ENCODE assay signal across 13 cellular contexts in genomic region chr9:121363586-121363961, GRCh38. TPM values are rescaled to one million over a fixed set of nuclear protein-coding genes. Genes with fewer than 3 reads are reported as not detected.
DNase-seq lines count a peak whose midpoint lies in the region; ATAC-seq and TF ChIP-seq lines count a peak whose summit lies in the region.
"Had no signal": no experiment of that assay in that cellular context is flagged by ENCODE, and none has a peak within 500 bp of the region (broad histone marks: within the 10 kb centered on the region; RNA-seq: fewer than 3 reads in every experiment).

No MANE protein-coding gene starts in this region.

- H3K4me3 Mint-ChIP-seq in chondrocyte (ENCODE audit: unreplicated experiment): no peak overlapping the region
- H3K4me3 Mint-ChIP-seq in GM23338: no peak overlapping the region
- H3K4me3 Mint-ChIP-seq: activated naive CD8-positive, alpha-beta T cell had no signal

- DNase-seq in NB4 (ENCODE audit: low read depth): peak; percentile 26
- DNase-seq in chondrocyte (ENCODE audit: low spot score): no peak
- peak; percentile 26 to 51 for DNase-seq in lung microvascular endothelial cell (ENCODE audit: low read depth in 2 of 2)
- no peak for DNase-seq in stomach
- DNase-seq in GM23338 (ENCODE audit: low spot score): no peak
- no peak for DNase-seq in D341Med (ENCODE audit: low spot score)
- no peak for DNase-seq in stimulated activated naive CD4-positive, alpha-beta T cell (lab: John Stamatoyannopoulos, UW)
- DNase-seq: activated CD4-positive, alpha-beta T cell treated with anti-CD3 and anti-CD28 coated beads, Interleukin-2, amount 50 U/mL, for 1 hour; Calu3; NCI-H1105 treated with DMSO at 0.1 percent for 48 hours; NCI-H748 treated with DMSO at 0.1 percent for 48 hours had no signal

- H3K4me2 ChIP-seq in GM23338: no peak overlapping the region

- H3K4me3 ChIP-seq in NB4 (ENCODE audit: low read depth, low read length): no peak overlapping the region
- H3K4me3 ChIP-seq in stomach: peak overlapping the region in 2 of 4 donors; percentile 1 to 72
- no peak overlapping the region for H3K4me3 ChIP-seq in GM23338

- H3K79me2 ChIP-seq in GM23338 (replicated peaks; ENCODE audit: insufficient read depth): peaks cover 21% of the 10 kb centered on the region

- intact Hi-C loops in stomach (cut with DNase I; ENCODE audit: low total_unique reads): no loop called here

- H3K27me3 ChIP-seq in stomach (no peaks in the 10 kb centered on the region), GM23338 (ENCODE audit: insufficient read depth) (no peaks in the 10 kb centered on the region; the same call in 1 of the 2 replicates)

- TF ChIP-seq CTCF in NB4 (IDR thresholded peaks at IDR 0.05; ENCODE audit: low read depth, low read length) (no peak), chondrocyte (IDR thresholded peaks at IDR 0.05) (no peak), stomach (IDR thresholded peaks at IDR 0.05) (no peak), GM23338 (conservative IDR thresholded peaks at IDR 0.05; ENCODE audit: low read depth in 2 of 2) (no peak)

- H3K27ac ChIP-seq in stomach: peak overlapping the region in 4 of 5 donors; percentile 71 to 95 (median 88)
- no peak overlapping the region for H3K27ac ChIP-seq in GM23338 (ENCODE audit: low read depth)

- peaks cover 31 to 99% (median 74%) of the 10 kb centered on the region in 4 donors for H3K4me1 ChIP-seq in stomach
- peaks cover 15% of the 10 kb centered on the region for H3K4me1 ChIP-seq in GM23338 (ENCODE audit: insufficient read depth)

- H3K36me3 ChIP-seq in stomach (no peaks in the 10 kb centered on the region), GM23338 (ENCODE audit: insufficient read depth) (no peaks in the 10 kb centered on the region)

- WGBS in stomach, 5 donors: 34 to 61% (median 55%) methylated on average over 1 of the region's 1 CpG

- no peak for TF ChIP-seq EP300 in stomach (IDR thresholded peaks at IDR 0.05)

- no peaks in the 10 kb centered on the region for H3K9me2 ChIP-seq in GM23338 (ENCODE audit: insufficient read depth)

- H3K9me3 Mint-ChIP-seq in chondrocyte (ENCODE audit: low read depth) (peaks cover 5% of the 10 kb centered on the region), GM23338 (no peaks in the 10 kb centered on the region)

- peak overlapping the region; percentile 73 for H3K27ac Mint-ChIP-seq in chondrocyte (ENCODE audit: unreplicated experiment)
- no peak overlapping the region for H3K27ac Mint-ChIP-seq in GM23338
- H3K27ac Mint-ChIP-seq: activated naive CD8-positive, alpha-beta T cell had no signal

- TF ChIP-seq POLR2A in NB4 (IDR thresholded peaks at IDR 0.05; ENCODE audit: extremely low read depth, insufficient read length) (no peak), stomach (IDR thresholded peaks at IDR 0.05) (no peak)

- no peaks in the 10 kb centered on the region for H3K9me3 ChIP-seq in stomach

- H3F3A ChIP-seq in GM23338 (replicated peaks; ENCODE audit: low read depth): no peaks in the 10 kb centered on the region

- peaks cover 84% of the 10 kb centered on the region for H3K4me1 Mint-ChIP-seq in chondrocyte (ENCODE audit: low read depth)
- peaks cover 14% of the 10 kb centered on the region for H3K4me1 Mint-ChIP-seq in GM23338

- no peak overlapping the region for H2AFZ ChIP-seq in GM23338

- no peak for ATAC-seq in HG02840 (IDR thresholded peaks at IDR 0.05; ENCODE audit: low FRiP score, unreplicated experiment)
- ATAC-seq in GM23338: no peak

- H4K20me1 ChIP-seq in GM23338 (replicated peaks; ENCODE audit: insufficient read depth): no peaks in the 10 kb centered on the region

- H3K27me3 Mint-ChIP-seq in chondrocyte (ENCODE audit: low read depth) (no peaks in the 10 kb centered on the region), GM23338 (ENCODE audit: insufficient read depth, low read depth, poor library complexity) (peaks cover 4% of the 10 kb centered on the region)
- H3K27me3 Mint-ChIP-seq: activated naive CD8-positive, alpha-beta T cell had no signal

- no peaks in the 10 kb centered on the region for H3K36me3 Mint-ChIP-seq in chondrocyte (ENCODE audit: low read depth)
- H3K36me3 Mint-ChIP-seq in GM23338 (ENCODE audit: low read depth): no peaks in the 10 kb centered on the region

TF ChIP-seq in GM23338, 12 proteins besides CTCF, POLR2A, EP300 and RAD21 (continues in another document):
- TF ChIP-seq STAT1 (IDR thresholded peaks at IDR 0.05; ENCODE audit: unreplicated experiment) (no peak), REST (IDR thresholded peaks at IDR 0.05; ENCODE audit: unreplicated experiment) (no peak), JUNB (IDR thresholded peaks at IDR 0.05; ENCODE audit: unreplicated experiment) (no peak), POLR2AphosphoS5 (IDR thresholded peaks at IDR 0.05; ENCODE audit: low read depth) (no peak), ZNF331 (CRISPR knock-in tag; IDR thresholded peaks at IDR 0.05; ENCODE audit: low read depth) (no peak), EZH2 (IDR thresholded peaks at IDR 0.05; ENCODE audit: low read depth, unreplicated experiment) (no peak), NANOG (IDR thresholded peaks at IDR 0.05; ENCODE audit: borderline replicate concordance) (no peak), EZH2phosphoT487 (IDR thresholded peaks at IDR 0.05; ENCODE audit: unreplicated experiment) (no peak), ETS1 (IDR thresholded peaks at IDR 0.05) (no peak), CREB1 (CRISPR knock-in tag; IDR thresholded peaks at IDR 0.05; ENCODE audit: low read depth) (no peak)

RNA-seq across cellular contexts. Expression of gene STOM, which starts 6.5 kb away (rescaled TPM):
- total RNA-seq in chondrocyte (46.5 to 83.6 TPM (median 82.2 TPM) in 3 replicates), lung microvascular endothelial cell (226 and 509 TPM in 2 replicates), stomach (100 to 1,000 TPM in 4 of 5 donors, 10 to 100 TPM in 1; 85.7 to 238 (median 137) TPM)
- polyA plus RNA-seq in stomach (100 to 1,000 TPM in 1 of 3 donors, 10 to 100 TPM in 2; 35.3 to 174 (median 45.6) TPM), GM23338 (2016; fragmentation: Nextera tagmentation; extraction: Ambion mirVana) (29.4 and 30.4 TPM in 2 replicates)
- 51.1 and 61.0 TPM in 2 replicates for total RNA-seq in GM23338 (2014; rRNA removed; shearing (Covaris generic))

Comparison
In these comparisons a context has a peak if more than half of its experiments do, and no peak if none do; other contexts are left out.
1. DNase-seq: peak in NB4 (single experiment) and lung microvascular endothelial cell (2 of 2); none in chondrocyte (single experiment), stomach (single experiment), GM23338 (single experiment), D341Med (single experiment) and stimulated activated naive CD4-positive, alpha-beta T cell (0 of 6).